8 cellular contexts compared by ENCODE assay signal in the genomic region with DNA sequence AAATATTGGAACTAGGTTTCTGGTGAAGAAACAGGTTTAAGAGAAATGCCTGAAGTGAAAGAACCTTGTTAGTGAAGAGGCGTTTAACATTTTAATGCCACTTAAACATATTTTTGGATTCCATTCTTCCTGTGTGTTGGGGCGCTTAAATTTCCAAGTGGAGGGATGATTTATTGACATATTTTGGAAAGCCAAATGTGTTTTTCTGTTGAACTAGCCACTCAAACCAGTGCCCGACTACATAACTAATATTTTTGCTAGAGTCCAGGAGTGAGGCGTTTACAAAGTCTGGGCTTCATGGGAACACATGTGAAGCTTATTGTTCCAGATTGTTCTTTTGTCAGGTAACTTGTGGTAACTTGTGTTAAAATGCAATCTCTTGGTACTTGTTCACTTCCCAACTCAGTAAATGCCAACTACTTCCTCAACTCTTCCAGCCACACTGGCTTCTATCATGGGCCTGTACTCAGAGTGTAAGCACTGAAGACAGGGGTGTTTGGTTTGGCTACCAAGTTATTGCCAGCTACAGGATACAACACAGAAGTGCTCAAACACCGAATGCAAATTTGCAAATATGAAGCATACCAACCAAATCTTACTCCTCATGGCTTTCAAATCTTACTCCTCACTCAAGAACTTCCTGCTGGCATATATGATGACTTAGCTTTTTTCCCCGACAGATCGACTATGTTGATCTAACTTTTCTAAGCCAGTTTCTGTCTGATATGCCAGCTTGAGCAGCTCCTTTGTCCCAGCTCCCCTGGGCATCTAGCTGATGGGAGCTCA. TPM values are rescaled to one million over a fixed set of nuclear protein-coding genes. Genes with fewer than 3 reads are reported as not detected.
A peak's percentile ranks its signal among the peaks of the same experiment; 100 is the strongest.
DNase-seq lines count a peak whose midpoint lies in the region; ATAC-seq and TF ChIP-seq lines count a peak whose summit lies in the region.

No MANE protein-coding gene starts in this region.

- H3K4me3 ChIP-seq in cardiac muscle cell: peak overlapping the region; percentile 52
- H3K4me3 ChIP-seq in upper lobe of left lung: peak overlapping the region; percentile 59 to 94 (median 84)

- H3K27ac ChIP-seq in cardiac muscle cell (peak overlapping the region; percentile 16), upper lobe of left lung (peak overlapping the region; percentile 96 to 99 (median 98))

- TF ChIP-seq CTCF in cardiac muscle cell (IDR thresholded peaks at IDR 0.05; ENCODE audit: low read depth, low read length) (no peak), upper lobe of left lung (IDR thresholded peaks at IDR 0.05) (no peak)

- peak overlapping the region; percentile 99 for H3K4me3 Mint-ChIP-seq in activated T-helper 1 cell treated with anti-CD3 and anti-CD28 coated beads, Interleukin-12 subunit alpha, Interleukin-12 subunit beta, Interleukin-2, Interleukin-4 antibody, amounts not matched to agents 30 ng/mL and 10 ng/mL and 1 ng/mL, durations not matched to agents 14 hours and 24 hours and 36 hours

- intact Hi-C loops in cardiac septum (cut with DNase I): loop anchor here (2.0 kb wide), 1 partner anchor 61 kb away; a partner anchor contains a TSS
- intact Hi-C loops in activated T-helper 1 cell treated with anti-CD3 and anti-CD28 coated beads, Interleukin-12 subunit alpha, Interleukin-12 subunit beta, Interleukin-2, Interleukin-4 antibody, amounts not matched to agents 30 ng/mL and 10 ng/mL and 1 ng/mL, durations not matched to agents 14 hours and 24 hours and 36 hours (cut with micrococcal nuclease): loop anchor here (2.0 to 10.0 kb wide), 5 partner anchors 113 to 1655 kb away; a partner anchor contains a TSS

- DNase-seq in cardiac muscle cell (ENCODE audit: low read depth in 1 of 2, low spot score in 1 of 2) (no peak), cardiac septum (ENCODE audit: low spot score) (no peak), kidney tubule cell (ENCODE audit: low spot score) (peak; percentile 28), upper lobe of left lung (no peak), GOT3 (lab: John Stamatoyannopoulos, UW) (no peak), mucosa of gallbladder (ENCODE audit: low spot score) (no peak)
- DNase-seq in activated T-helper 1 cell treated with anti-CD3 and anti-CD28 coated beads, Interleukin-12 subunit alpha, Interleukin-12 subunit beta, Interleukin-2, Interleukin-4 antibody, amounts not matched to agents 30 ng/mL and 10 ng/mL and 1 ng/mL, durations not matched to agents 14 hours and 24 hours and 36 hours (ENCODE audit: low spot score): no peak

- peaks cover 42% of the 10 kb centered on the region for H3K9me3 Mint-ChIP-seq in activated T-helper 1 cell treated with anti-CD3 and anti-CD28 coated beads, Interleukin-12 subunit alpha, Interleukin-12 subunit beta, Interleukin-2, Interleukin-4 antibody, amounts not matched to agents 30 ng/mL and 10 ng/mL and 1 ng/mL, durations not matched to agents 14 hours and 24 hours and 36 hours

- TF ChIP-seq POLR2A in upper lobe of left lung (IDR thresholded peaks at IDR 0.05): no peak

- peaks cover 77% of the 10 kb centered on the region for H3K4me1 Mint-ChIP-seq in activated T-helper 1 cell treated with anti-CD3 and anti-CD28 coated beads, Interleukin-12 subunit alpha, Interleukin-12 subunit beta, Interleukin-2, Interleukin-4 antibody, amounts not matched to agents 30 ng/mL and 10 ng/mL and 1 ng/mL, durations not matched to agents 14 hours and 24 hours and 36 hours (ENCODE audit: low read depth)

- H3K27me3 ChIP-seq in cardiac muscle cell: no peaks in the 10 kb centered on the region
- H3K27me3 ChIP-seq in upper lobe of left lung: no peaks in the 10 kb centered on the region

- no peak for ATAC-seq in upper lobe of left lung (ENCODE audit: low FRiP score in 2 of 2)
- no peak for ATAC-seq in GM18519 (IDR thresholded peaks at IDR 0.05; ENCODE audit: low FRiP score, unreplicated experiment)

- H3K36me3 ChIP-seq in cardiac muscle cell: peaks cover 47% of the 10 kb centered on the region
- H3K36me3 ChIP-seq in upper lobe of left lung: peaks cover 34 to 62% (median 57%) of the 10 kb centered on the region in 4 donors

- H3K4me1 ChIP-seq in cardiac muscle cell (ENCODE audit: low read depth) (peaks cover 21% of the 10 kb centered on the region), upper lobe of left lung (peaks cover 53 to 64% (median 58%) of the 10 kb centered on the region in 4 donors)

- no peak for TF ChIP-seq EP300 in upper lobe of left lung (IDR thresholded peaks at IDR 0.05)

- whole genome bisulfite sequencing in upper lobe of left lung, 2 donors: 46 to 51% methylated on average over 7 of the region's 7 CpGs

- H3K27ac Mint-ChIP-seq in activated T-helper 1 cell treated with anti-CD3 and anti-CD28 coated beads, Interleukin-12 subunit alpha, Interleukin-12 subunit beta, Interleukin-2, Interleukin-4 antibody, amounts not matched to agents 30 ng/mL and 10 ng/mL and 1 ng/mL, durations not matched to agents 14 hours and 24 hours and 36 hours: peak overlapping the region; percentile 95

- H3K36me3 Mint-ChIP-seq in activated T-helper 1 cell treated with anti-CD3 and anti-CD28 coated beads, Interleukin-12 subunit alpha, Interleukin-12 subunit beta, Interleukin-2, Interleukin-4 antibody, amounts not matched to agents 30 ng/mL and 10 ng/mL and 1 ng/mL, durations not matched to agents 14 hours and 24 hours and 36 hours (ENCODE audit: low read depth): peaks cover 82% of the 10 kb centered on the region

- no peaks in the 10 kb centered on the region for H3K27me3 Mint-ChIP-seq in activated T-helper 1 cell treated with anti-CD3 and anti-CD28 coated beads, Interleukin-12 subunit alpha, Interleukin-12 subunit beta, Interleukin-2, Interleukin-4 antibody, amounts not matched to agents 30 ng/mL and 10 ng/mL and 1 ng/mL, durations not matched to agents 14 hours and 24 hours and 36 hours (ENCODE audit: insufficient read depth)

- H3K9me3 ChIP-seq in cardiac muscle cell (ENCODE audit: low read depth): no peaks in the 10 kb centered on the region
- peaks cover 3 to 36% (median 16%) of the 10 kb centered on the region in 4 donors for H3K9me3 ChIP-seq in upper lobe of left lung

RNA-seq across cellular contexts. Expression of a gene that starts 2.0 kb away (rescaled TPM):
- total RNA-seq in cardiac muscle cell (5.9 and 8.2 TPM in 2 replicates), cardiac septum (24.0 TPM), upper lobe of left lung (10 to 100 TPM; 39.3 to 64.6 (median 42.4) TPM), mucosa of gallbladder (35.3 TPM)
- 5.0 and 6.2 TPM in 2 replicates for polyA plus RNA-seq in cardiac muscle cell
- 68.9 and 70.4 TPM in 2 replicates for total RNA-seq in activated T-helper 1 cell treated with anti-CD3 and anti-CD28 coated beads, Interleukin-12 subunit alpha, Interleukin-12 subunit beta, Interleukin-2, Interleukin-4 antibody, amounts not matched to agents 30 ng/mL and 10 ng/mL and 1 ng/mL, durations not matched to agents 14 hours and 24 hours and 36 hours
